Comparison of ENCODE assay signal across 2 cellular contexts in the genomic region with DNA sequence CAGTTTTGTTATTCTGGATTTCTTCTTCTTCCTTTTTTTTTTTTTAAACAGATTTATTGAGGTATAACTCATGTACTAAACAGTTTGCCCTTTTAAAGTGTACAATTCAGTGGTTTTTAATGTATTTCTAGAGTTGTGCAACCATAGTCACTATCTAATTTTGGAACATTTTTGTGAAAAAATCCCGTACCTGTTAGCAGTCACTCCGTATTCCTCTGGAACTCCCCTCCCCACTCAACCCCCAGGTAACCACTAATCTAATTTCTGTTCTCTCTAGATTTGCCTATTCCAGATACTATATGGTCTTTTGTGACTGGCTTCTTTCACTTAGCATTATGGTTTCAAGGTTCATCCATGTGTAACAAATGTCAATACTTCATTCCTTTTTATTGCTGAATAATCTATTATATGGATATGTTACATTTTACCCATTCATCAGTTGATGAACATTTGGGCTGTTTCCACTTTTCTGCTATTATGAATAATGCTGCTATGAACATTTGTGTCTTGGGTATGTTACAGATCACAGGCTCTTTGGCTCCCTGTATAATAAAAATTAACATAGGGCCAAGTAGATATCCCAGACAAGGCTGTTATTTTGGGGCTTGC.
TF ChIP-seq lines count a peak whose summit lies in the region.

No MANE protein-coding gene starts in this region.

TF ChIP-seq in GM12878, 131 proteins besides CTCF, POLR2A, EP300 and RAD21:
- TF ChIP-seq RUNX3 (IDR thresholded peaks at IDR 0.05; ENCODE audit: low read length), result peak; percentile 72
- peak; percentile 67; the same call in 1 of the 2 replicates for TF ChIP-seq MEF2A (IDR thresholded peaks at IDR 0.05; ENCODE audit: insufficient read depth, low read depth, low read length)
- TF ChIP-seq IKZF2 (IDR thresholded peaks at IDR 0.05), result peak; percentile 26 to 43; a peak in 2 of 4 replicates
- 0 out of 2 replicates have a peak, but pooled peaks have one; percentile 16 for TF ChIP-seq IKZF1 (conservative IDR thresholded peaks at IDR 0.05)
- TF ChIP-seq, protein P1, sequence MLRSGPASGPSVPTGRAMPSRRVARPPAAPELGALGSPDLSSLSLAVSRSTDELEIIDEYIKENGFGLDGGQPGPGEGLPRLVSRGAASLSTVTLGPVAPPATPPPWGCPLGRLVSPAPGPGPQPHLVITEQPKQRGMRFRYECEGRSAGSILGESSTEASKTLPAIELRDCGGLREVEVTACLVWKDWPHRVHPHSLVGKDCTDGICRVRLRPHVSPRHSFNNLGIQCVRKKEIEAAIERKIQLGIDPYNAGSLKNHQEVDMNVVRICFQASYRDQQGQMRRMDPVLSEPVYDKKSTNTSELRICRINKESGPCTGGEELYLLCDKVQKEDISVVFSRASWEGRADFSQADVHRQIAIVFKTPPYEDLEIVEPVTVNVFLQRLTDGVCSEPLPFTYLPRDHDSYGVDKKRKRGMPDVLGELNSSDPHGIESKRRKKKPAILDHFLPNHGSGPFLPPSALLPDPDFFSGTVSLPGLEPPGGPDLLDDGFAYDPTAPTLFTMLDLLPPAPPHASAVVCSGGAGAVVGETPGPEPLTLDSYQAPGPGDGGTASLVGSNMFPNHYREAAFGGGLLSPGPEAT (IDR thresholded peaks at IDR 0.05; ENCODE audit: low read depth), result peak; percentile 57; the same call in 1 of the 2 replicates
- 0 out of 2 replicates have a peak, but pooled peaks have one; percentile 34 for TF ChIP-seq NFIC (IDR thresholded peaks at IDR 0.05; ENCODE audit: low read depth, low read length)
- TF ChIP-seq, protein P2, sequence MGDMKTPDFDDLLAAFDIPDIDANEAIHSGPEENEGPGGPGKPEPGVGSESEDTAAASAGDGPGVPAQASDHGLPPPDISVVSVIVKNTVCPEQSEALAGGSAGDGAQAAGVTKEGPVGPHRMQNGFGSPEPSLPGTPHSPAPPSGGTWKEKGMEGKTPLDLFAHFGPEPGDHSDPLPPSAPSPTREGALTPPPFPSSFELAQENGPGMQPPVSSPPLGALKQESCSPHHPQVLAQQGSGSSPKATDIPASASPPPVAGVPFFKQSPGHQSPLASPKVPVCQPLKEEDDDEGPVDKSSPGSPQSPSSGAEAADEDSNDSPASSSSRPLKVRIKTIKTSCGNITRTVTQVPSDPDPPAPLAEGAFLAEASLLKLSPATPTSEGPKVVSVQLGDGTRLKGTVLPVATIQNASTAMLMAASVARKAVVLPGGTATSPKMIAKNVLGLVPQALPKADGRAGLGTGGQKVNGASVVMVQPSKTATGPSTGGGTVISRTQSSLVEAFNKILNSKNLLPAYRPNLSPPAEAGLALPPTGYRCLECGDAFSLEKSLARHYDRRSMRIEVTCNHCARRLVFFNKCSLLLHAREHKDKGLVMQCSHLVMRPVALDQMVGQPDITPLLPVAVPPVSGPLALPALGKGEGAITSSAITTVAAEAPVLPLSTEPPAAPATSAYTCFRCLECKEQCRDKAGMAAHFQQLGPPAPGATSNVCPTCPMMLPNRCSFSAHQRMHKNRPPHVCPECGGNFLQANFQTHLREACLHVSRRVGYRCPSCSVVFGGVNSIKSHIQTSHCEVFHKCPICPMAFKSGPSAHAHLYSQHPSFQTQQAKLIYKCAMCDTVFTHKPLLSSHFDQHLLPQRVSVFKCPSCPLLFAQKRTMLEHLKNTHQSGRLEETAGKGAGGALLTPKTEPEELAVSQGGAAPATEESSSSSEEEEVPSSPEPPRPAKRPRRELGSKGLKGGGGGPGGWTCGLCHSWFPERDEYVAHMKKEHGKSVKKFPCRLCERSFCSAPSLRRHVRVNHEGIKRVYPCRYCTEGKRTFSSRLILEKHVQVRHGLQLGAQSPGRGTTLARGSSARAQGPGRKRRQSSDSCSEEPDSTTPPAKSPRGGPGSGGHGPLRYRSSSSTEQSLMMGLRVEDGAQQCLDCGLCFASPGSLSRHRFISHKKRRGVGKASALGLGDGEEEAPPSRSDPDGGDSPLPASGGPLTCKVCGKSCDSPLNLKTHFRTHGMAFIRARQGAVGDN (IDR thresholded peaks at IDR 0.05), result no peak
- no peak for TF ChIP-seq PAX5 (IDR thresholded peaks at IDR 0.05; ENCODE audit: borderline replicate concordance, low read depth, low read length)
- TF ChIP-seq, protein P3, sequence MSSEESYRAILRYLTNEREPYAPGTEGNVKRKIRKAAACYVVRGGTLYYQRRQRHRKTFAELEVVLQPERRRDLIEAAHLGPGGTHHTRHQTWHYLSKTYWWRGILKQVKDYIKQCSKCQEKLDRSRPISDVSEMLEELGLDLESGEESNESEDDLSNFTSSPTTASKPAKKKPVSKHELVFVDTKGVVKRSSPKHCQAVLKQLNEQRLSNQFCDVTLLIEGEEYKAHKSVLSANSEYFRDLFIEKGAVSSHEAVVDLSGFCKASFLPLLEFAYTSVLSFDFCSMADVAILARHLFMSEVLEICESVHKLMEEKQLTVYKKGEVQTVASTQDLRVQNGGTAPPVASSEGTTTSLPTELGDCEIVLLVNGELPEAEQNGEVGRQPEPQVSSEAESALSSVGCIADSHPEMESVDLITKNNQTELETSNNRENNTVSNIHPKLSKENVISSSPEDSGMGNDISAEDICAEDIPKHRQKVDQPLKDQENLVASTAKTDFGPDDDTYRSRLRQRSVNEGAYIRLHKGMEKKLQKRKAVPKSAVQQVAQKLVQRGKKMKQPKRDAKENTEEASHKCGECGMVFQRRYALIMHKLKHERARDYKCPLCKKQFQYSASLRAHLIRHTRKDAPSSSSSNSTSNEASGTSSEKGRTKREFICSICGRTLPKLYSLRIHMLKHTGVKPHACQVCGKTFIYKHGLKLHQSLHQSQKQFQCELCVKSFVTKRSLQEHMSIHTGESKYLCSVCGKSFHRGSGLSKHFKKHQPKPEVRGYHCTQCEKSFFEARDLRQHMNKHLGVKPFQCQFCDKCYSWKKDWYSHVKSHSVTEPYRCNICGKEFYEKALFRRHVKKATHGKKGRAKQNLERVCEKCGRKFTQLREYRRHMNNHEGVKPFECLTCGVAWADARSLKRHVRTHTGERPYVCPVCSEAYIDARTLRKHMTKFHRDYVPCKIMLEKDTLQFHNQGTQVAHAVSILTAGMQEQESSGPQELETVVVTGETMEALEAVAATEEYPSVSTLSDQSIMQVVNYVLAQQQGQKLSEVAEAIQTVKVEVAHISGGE (CRISPR knock-in tag; IDR thresholded peaks at IDR 0.05), result no peak
- TF ChIP-seq MEF2B (IDR thresholded peaks at IDR 0.05; ENCODE audit: partially characterized antibody, poor library complexity, severe bottlenecking), result peak; percentile 19
- 0 out of 4 replicates have a peak, but pooled peaks of 1 of the 2 experiments have one; percentile 24 for TF ChIP-seq CEBPB (IDR thresholded peaks at IDR 0.05; ENCODE audit: borderline replicate concordance in 1 of 2, low read depth in 2 of 2, low read length in 2 of 2)

TF ChIP-seq in GM23338, 12 proteins besides CTCF, POLR2A, EP300 and RAD21:
- TF ChIP-seq EZH2 (IDR thresholded peaks at IDR 0.05; ENCODE audit: low read depth, unreplicated experiment) (no peak), NANOG (IDR thresholded peaks at IDR 0.05; ENCODE audit: borderline replicate concordance) (no peak), ZNF114 (CRISPR knock-in tag; IDR thresholded peaks at IDR 0.05) (no peak), ZNF331 (CRISPR knock-in tag; IDR thresholded peaks at IDR 0.05; ENCODE audit: low read depth) (no peak), STAT1 (IDR thresholded peaks at IDR 0.05; ENCODE audit: unreplicated experiment) (no peak), CREB1 (CRISPR knock-in tag; IDR thresholded peaks at IDR 0.05; ENCODE audit: low read depth) (no peak), JUNB (IDR thresholded peaks at IDR 0.05; ENCODE audit: unreplicated experiment) (no peak), EZH2phosphoT487 (IDR thresholded peaks at IDR 0.05; ENCODE audit: unreplicated experiment) (no peak), POLR2AphosphoS5 (IDR thresholded peaks at IDR 0.05; ENCODE audit: low read depth) (no peak)
- TF ChIP-seq, protein P4, sequence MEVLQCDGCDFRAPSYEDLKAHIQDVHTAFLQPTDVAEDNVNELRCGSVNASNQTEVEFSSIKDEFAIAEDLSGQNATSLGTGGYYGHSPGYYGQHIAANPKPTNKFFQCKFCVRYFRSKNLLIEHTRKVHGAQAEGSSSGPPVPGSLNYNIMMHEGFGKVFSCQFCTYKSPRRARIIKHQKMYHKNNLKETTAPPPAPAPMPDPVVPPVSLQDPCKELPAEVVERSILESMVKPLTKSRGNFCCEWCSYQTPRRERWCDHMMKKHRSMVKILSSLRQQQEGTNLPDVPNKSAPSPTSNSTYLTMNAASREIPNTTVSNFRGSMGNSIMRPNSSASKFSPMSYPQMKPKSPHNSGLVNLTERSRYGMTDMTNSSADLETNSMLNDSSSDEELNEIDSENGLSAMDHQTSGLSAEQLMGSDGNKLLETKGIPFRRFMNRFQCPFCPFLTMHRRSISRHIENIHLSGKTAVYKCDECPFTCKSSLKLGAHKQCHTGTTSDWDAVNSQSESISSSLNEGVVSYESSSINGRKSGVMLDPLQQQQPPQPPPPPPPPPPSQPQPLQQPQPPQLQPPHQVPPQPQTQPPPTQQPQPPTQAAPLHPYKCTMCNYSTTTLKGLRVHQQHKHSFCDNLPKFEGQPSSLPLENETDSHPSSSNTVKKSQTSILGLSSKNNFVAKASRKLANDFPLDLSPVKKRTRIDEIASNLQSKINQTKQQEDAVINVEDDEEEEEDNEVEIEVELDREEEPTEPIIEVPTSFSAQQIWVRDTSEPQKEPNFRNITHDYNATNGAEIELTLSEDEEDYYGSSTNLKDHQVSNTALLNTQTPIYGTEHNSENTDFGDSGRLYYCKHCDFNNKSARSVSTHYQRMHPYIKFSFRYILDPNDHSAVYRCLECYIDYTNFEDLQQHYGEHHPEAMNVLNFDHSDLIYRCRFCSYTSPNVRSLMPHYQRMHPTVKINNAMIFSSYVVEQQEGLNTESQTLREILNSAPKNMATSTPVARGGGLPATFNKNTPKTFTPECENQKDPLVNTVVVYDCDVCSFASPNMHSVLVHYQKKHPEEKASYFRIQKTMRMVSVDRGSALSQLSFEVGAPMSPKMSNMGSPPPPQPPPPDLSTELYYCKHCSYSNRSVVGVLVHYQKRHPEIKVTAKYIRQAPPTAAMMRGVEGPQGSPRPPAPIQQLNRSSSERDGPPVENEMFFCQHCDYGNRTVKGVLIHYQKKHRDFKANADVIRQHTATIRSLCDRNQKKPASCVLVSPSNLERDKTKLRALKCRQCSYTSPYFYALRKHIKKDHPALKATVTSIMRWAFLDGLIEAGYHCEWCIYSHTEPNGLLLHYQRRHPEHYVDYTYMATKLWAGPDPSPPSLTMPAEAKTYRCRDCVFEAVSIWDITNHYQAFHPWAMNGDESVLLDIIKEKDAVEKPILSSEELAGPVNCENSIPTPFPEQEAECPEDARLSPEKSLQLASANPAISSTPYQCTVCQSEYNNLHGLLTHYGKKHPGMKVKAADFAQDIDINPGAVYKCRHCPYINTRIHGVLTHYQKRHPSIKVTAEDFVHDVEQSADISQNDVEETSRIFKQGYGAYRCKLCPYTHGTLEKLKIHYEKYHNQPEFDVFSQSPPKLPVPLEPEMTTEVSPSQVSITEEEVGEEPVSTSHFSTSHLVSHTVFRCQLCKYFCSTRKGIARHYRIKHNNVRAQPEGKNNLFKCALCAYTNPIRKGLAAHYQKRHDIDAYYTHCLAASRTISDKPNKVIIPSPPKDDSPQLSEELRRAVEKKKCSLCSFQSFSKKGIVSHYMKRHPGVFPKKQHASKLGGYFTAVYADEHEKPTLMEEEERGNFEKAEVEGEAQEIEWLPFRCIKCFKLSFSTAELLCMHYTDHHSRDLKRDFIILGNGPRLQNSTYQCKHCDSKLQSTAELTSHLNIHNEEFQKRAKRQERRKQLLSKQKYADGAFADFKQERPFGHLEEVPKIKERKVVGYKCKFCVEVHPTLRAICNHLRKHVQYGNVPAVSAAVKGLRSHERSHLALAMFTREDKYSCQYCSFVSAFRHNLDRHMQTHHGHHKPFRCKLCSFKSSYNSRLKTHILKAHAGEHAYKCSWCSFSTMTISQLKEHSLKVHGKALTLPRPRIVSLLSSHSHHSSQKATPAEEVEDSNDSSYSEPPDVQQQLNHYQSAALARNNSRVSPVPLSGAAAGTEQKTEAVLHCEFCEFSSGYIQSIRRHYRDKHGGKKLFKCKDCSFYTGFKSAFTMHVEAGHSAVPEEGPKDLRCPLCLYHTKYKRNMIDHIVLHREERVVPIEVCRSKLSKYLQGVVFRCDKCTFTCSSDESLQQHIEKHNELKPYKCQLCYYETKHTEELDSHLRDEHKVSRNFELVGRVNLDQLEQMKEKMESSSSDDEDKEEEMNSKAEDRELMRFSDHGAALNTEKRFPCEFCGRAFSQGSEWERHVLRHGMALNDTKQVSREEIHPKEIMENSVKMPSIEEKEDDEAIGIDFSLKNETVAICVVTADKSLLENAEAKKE (CRISPR knock-in tag; IDR thresholded peaks at IDR 0.05), result no peak
- TF ChIP-seq, protein P5, sequence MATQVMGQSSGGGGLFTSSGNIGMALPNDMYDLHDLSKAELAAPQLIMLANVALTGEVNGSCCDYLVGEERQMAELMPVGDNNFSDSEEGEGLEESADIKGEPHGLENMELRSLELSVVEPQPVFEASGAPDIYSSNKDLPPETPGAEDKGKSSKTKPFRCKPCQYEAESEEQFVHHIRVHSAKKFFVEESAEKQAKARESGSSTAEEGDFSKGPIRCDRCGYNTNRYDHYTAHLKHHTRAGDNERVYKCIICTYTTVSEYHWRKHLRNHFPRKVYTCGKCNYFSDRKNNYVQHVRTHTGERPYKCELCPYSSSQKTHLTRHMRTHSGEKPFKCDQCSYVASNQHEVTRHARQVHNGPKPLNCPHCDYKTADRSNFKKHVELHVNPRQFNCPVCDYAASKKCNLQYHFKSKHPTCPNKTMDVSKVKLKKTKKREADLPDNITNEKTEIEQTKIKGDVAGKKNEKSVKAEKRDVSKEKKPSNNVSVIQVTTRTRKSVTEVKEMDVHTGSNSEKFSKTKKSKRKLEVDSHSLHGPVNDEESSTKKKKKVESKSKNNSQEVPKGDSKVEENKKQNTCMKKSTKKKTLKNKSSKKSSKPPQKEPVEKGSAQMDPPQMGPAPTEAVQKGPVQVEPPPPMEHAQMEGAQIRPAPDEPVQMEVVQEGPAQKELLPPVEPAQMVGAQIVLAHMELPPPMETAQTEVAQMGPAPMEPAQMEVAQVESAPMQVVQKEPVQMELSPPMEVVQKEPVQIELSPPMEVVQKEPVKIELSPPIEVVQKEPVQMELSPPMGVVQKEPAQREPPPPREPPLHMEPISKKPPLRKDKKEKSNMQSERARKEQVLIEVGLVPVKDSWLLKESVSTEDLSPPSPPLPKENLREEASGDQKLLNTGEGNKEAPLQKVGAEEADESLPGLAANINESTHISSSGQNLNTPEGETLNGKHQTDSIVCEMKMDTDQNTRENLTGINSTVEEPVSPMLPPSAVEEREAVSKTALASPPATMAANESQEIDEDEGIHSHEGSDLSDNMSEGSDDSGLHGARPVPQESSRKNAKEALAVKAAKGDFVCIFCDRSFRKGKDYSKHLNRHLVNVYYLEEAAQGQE (IDR thresholded peaks at IDR 0.05; ENCODE audit: unreplicated experiment), result no peak
- TF ChIP-seq, protein P6, sequence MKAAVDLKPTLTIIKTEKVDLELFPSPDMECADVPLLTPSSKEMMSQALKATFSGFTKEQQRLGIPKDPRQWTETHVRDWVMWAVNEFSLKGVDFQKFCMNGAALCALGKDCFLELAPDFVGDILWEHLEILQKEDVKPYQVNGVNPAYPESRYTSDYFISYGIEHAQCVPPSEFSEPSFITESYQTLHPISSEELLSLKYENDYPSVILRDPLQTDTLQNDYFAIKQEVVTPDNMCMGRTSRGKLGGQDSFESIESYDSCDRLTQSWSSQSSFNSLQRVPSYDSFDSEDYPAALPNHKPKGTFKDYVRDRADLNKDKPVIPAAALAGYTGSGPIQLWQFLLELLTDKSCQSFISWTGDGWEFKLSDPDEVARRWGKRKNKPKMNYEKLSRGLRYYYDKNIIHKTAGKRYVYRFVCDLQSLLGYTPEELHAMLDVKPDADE (IDR thresholded peaks at IDR 0.05), result no peak
